Comparison of ENCODE assay signal across 9 cellular contexts in the genomic region with DNA sequence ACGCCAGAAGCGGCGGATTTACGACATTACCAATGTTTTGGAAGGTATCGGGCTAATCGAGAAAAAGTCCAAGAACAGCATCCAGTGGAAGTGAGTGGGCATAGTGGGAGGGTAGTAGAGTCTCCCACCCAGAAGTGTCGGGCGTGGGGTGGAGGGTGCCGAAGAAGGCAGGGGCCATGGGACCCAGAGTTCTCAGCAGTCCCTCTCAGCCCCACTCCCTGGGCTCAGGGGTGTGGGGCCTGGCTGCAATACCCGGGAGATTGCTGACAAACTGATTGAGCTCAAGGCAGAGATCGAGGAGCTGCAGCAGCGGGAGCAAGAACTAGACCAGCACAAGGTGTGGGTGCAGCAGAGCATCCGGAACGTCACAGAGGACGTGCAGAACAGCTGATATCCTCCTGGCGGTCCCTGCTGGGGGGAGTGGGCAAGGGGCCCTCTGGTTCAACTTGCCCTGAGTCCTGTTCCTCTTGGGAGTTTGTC. TPM values are rescaled to one million over a fixed set of nuclear protein-coding genes. Genes with fewer than 3 reads are reported as not detected.
A peak's percentile ranks its signal among the peaks of the same experiment; 100 is the strongest.
DNase-seq lines count a peak whose midpoint lies in the region; ATAC-seq lines count a peak whose summit lies in the region.
"Had no signal": no experiment of that assay in that cellular context is flagged by ENCODE, and none has a peak within 500 bp of the region (broad histone marks: within the 10 kb centered on the region; RNA-seq: fewer than 3 reads in every experiment).

No MANE protein-coding gene starts in this region.

- H3K4me3 ChIP-seq in thymus (ENCODE audit: low read length) = peak overlapping the region; percentile 89

- H3K36me3 Mint-ChIP-seq in activated CD4-positive, alpha-beta T cell treated with anti-CD3 and anti-CD28 coated beads, Interleukin-2, amount 10 ng/mL, durations not matched to agents 24 days and 14 days (ENCODE audit: low read depth) = peaks cover 51% of the 10 kb centered on the region
- peaks cover 17% of the 10 kb centered on the region for H3K36me3 Mint-ChIP-seq in activated naive CD8-positive, alpha-beta T cell treated with anti-CD3 and anti-CD28 coated beads, Interleukin-2, amount 10 ng/mL, durations not matched to agents 7 days and 5 days

- no peak for DNase-seq in activated CD4-positive, alpha-beta T cell treated with anti-CD3 and anti-CD28 coated beads, Interleukin-2, amount 10 ng/mL, durations not matched to agents 24 days and 14 days
- no peak for DNase-seq in activated CD4-positive, alpha-beta T cell treated with anti-CD3 and anti-CD28 coated beads for 1 hour
- DNase-seq in activated naive CD8-positive, alpha-beta T cell treated with anti-CD3 and anti-CD28 coated beads, Interleukin-2, amount 10 ng/mL, durations not matched to agents 7 days and 5 days = no peak
- DNase-seq in NCI-H1417 (lab: John Stamatoyannopoulos, UW) (no peak), NCI-H128 (lab: John Stamatoyannopoulos, UW; ENCODE audit: unreplicated experiment) (no peak), NCI-H2107 (lab: John Stamatoyannopoulos, UW) (no peak)
- DNase-seq: NCI-H1436 treated with DMSO at 0.1 percent for 48 hours had no signal

- no peaks in the 10 kb centered on the region for H3K9me3 ChIP-seq in thymus (ENCODE audit: control insufficient read depth)

- H3K9me3 Mint-ChIP-seq in activated CD4-positive, alpha-beta T cell treated with anti-CD3 and anti-CD28 coated beads, Interleukin-2, amount 10 ng/mL, durations not matched to agents 24 days and 14 days = no peaks in the 10 kb centered on the region
- no peaks in the 10 kb centered on the region for H3K9me3 Mint-ChIP-seq in activated naive CD8-positive, alpha-beta T cell treated with anti-CD3 and anti-CD28 coated beads, Interleukin-2, amount 10 ng/mL, durations not matched to agents 7 days and 5 days

- peak overlapping the region; percentile 88 for H3K27ac Mint-ChIP-seq in activated CD4-positive, alpha-beta T cell treated with anti-CD3 and anti-CD28 coated beads, Interleukin-2, amount 10 ng/mL, durations not matched to agents 24 days and 14 days
- H3K27ac Mint-ChIP-seq in activated naive CD8-positive, alpha-beta T cell treated with anti-CD3 and anti-CD28 coated beads, Interleukin-2, amount 10 ng/mL, durations not matched to agents 7 days and 5 days = peak overlapping the region; percentile 86

- H3K4me1 Mint-ChIP-seq in activated CD4-positive, alpha-beta T cell treated with anti-CD3 and anti-CD28 coated beads, Interleukin-2, amount 10 ng/mL, durations not matched to agents 24 days and 14 days = peaks cover 34% of the 10 kb centered on the region
- H3K4me1 Mint-ChIP-seq in activated naive CD8-positive, alpha-beta T cell treated with anti-CD3 and anti-CD28 coated beads, Interleukin-2, amount 10 ng/mL, durations not matched to agents 7 days and 5 days = peaks cover 27% of the 10 kb centered on the region

- POLR2A ChIA-PET in activated naive CD8-positive, alpha-beta T cell treated with anti-CD3 and anti-CD28 coated beads, Interleukin-2, amount 10 ng/mL, durations not matched to agents 7 days and 5 days (lab: Charles Lee) = interaction anchor here (1.0 to 1.4 kb wide), 8 partner anchors 9 to 210 kb away, joined by 3 to 11 read pairs (median 3); a partner anchor contains a TSS

- no peak for ATAC-seq in activated naive CD8-positive, alpha-beta T cell treated with anti-CD3 and anti-CD28 coated beads, Interleukin-2, amount 10 ng/mL, durations not matched to agents 7 days and 5 days (ENCODE audit: low read depth)

- intact Hi-C loops in activated CD4-positive, alpha-beta T cell treated with anti-CD3 and anti-CD28 coated beads, Interleukin-2, amount 10 ng/mL, durations not matched to agents 24 days and 14 days (cut with micrococcal nuclease) = loop anchor here (1.0 kb wide), 2 partner anchors 10 to 33 kb away; a partner anchor contains a TSS

- H3K4me3 Mint-ChIP-seq in activated CD4-positive, alpha-beta T cell treated with anti-CD3 and anti-CD28 coated beads, Interleukin-2, amount 10 ng/mL, durations not matched to agents 24 days and 14 days = peak overlapping the region; percentile 93
- peak overlapping the region; percentile 95 for H3K4me3 Mint-ChIP-seq in activated naive CD8-positive, alpha-beta T cell treated with anti-CD3 and anti-CD28 coated beads, Interleukin-2, amount 10 ng/mL, durations not matched to agents 7 days and 5 days

- H3K36me3 ChIP-seq in thymus (ENCODE audit: control insufficient read depth, insufficient read depth) = peaks cover 36% of the 10 kb centered on the region

- H3K4me1 ChIP-seq in thymus (ENCODE audit: control insufficient read depth, insufficient read depth, low read length) = peaks cover 19% of the 10 kb centered on the region

- WGBS in thymus = 47% methylated on average over 16 of the region's 16 CpGs

- peak overlapping the region; percentile 67 for H3K27ac ChIP-seq in layer of hippocampus (ENCODE audit: low read depth, low read length)
- H3K27ac ChIP-seq in thymus (ENCODE audit: low read depth) = no peak overlapping the region

- no peaks in the 10 kb centered on the region for H3K27me3 Mint-ChIP-seq in activated CD4-positive, alpha-beta T cell treated with anti-CD3 and anti-CD28 coated beads, Interleukin-2, amount 10 ng/mL, durations not matched to agents 24 days and 14 days
- no peaks in the 10 kb centered on the region for H3K27me3 Mint-ChIP-seq in activated naive CD8-positive, alpha-beta T cell treated with anti-CD3 and anti-CD28 coated beads, Interleukin-2, amount 10 ng/mL, durations not matched to agents 7 days and 5 days

- no peaks in the 10 kb centered on the region for H3K27me3 ChIP-seq in layer of hippocampus (ENCODE audit: control insufficient read depth, insufficient read depth, low read length)
- H3K27me3 ChIP-seq in thymus (ENCODE audit: control insufficient read depth, insufficient read depth) = no peaks in the 10 kb centered on the region

RNA-seq across cellular contexts. Expression of a gene that starts 0.9 kb away (rescaled TPM):
- 165 and 166 TPM in 2 replicates for total RNA-seq in activated CD4-positive, alpha-beta T cell treated with anti-CD3 and anti-CD28 coated beads, Interleukin-2, amount 10 ng/mL, durations not matched to agents 24 days and 14 days
- total RNA-seq in activated naive CD8-positive, alpha-beta T cell treated with anti-CD3 and anti-CD28 coated beads, Interleukin-2, amount 10 ng/mL, durations not matched to agents 7 days and 5 days = 100 to 1,000 TPM; 105 to 114 TPM
- 46.9 TPM for polyA plus RNA-seq in thymus

RNA-seq across cellular contexts. Expression of a gene that starts 2.9 kb away (rescaled TPM):
- total RNA-seq in activated CD4-positive, alpha-beta T cell treated with anti-CD3 and anti-CD28 coated beads, Interleukin-2, amount 10 ng/mL, durations not matched to agents 24 days and 14 days = 0.12 TPM in 1 of 2 replicates, not detected in the other
- not detected for total RNA-seq in activated naive CD8-positive, alpha-beta T cell treated with anti-CD3 and anti-CD28 coated beads, Interleukin-2, amount 10 ng/mL, durations not matched to agents 7 days and 5 days
- 2.2 TPM for polyA plus RNA-seq in thymus

RNA-seq across cellular contexts. Expression of a gene that starts 6.1 kb away (rescaled TPM):
- total RNA-seq in activated CD4-positive, alpha-beta T cell treated with anti-CD3 and anti-CD28 coated beads, Interleukin-2, amount 10 ng/mL, durations not matched to agents 24 days and 14 days = 8.2 and 8.7 TPM in 2 replicates
- total RNA-seq in activated naive CD8-positive, alpha-beta T cell treated with anti-CD3 and anti-CD28 coated beads, Interleukin-2, amount 10 ng/mL, durations not matched to agents 7 days and 5 days = 1 to 10 TPM; 7.6 to 9.4 TPM
- 15.3 TPM for polyA plus RNA-seq in thymus

RNA-seq across cellular contexts. Expression of a gene that starts 9.1 kb away (rescaled TPM):
- 51.3 and 55.1 TPM in 2 replicates for total RNA-seq in activated CD4-positive, alpha-beta T cell treated with anti-CD3 and anti-CD28 coated beads, Interleukin-2, amount 10 ng/mL, durations not matched to agents 24 days and 14 days
- total RNA-seq in activated naive CD8-positive, alpha-beta T cell treated with anti-CD3 and anti-CD28 coated beads, Interleukin-2, amount 10 ng/mL, durations not matched to agents 7 days and 5 days = 10 to 100 TPM; 57.4 to 59.1 TPM
- 24.6 TPM for polyA plus RNA-seq in thymus

RNA-seq across cellular contexts. Expression of a gene that starts 22.5 kb away (rescaled TPM):
- total RNA-seq in activated CD4-positive, alpha-beta T cell treated with anti-CD3 and anti-CD28 coated beads, Interleukin-2, amount 10 ng/mL, durations not matched to agents 24 days and 14 days = 31.0 and 36.7 TPM in 2 replicates
- total RNA-seq in activated naive CD8-positive, alpha-beta T cell treated with anti-CD3 and anti-CD28 coated beads, Interleukin-2, amount 10 ng/mL, durations not matched to agents 7 days and 5 days = 10 to 100 TPM; 17.7 to 18.6 TPM
- polyA plus RNA-seq in thymus = 28.2 TPM
